Comparison of ENCODE assay signal across 1 cellular context in genomic region chr1:223116950-223117349, GRCh38.
TF ChIP-seq lines count a peak whose summit lies in the region.

No MANE protein-coding gene starts in this region.

TF ChIP-seq in GM23338, 12 proteins besides CTCF, POLR2A, EP300 and RAD21 (continued from another document):
- no peak for TF ChIP-seq ZNF462 (CRISPR knock-in tag; IDR thresholded peaks at IDR 0.05)
- no peak for TF ChIP-seq POLR2AphosphoS5 (IDR thresholded peaks at IDR 0.05; ENCODE audit: low read depth)
- no peak for TF ChIP-seq STAT1 (IDR thresholded peaks at IDR 0.05; ENCODE audit: unreplicated experiment)
- no peak for TF ChIP-seq ZNF114 (CRISPR knock-in tag; IDR thresholded peaks at IDR 0.05)
- TF ChIP-seq REST (IDR thresholded peaks at IDR 0.05; ENCODE audit: unreplicated experiment): no peak
